In genomic region chr12:14841761-14842160, GRCh38 we compare ENCODE assay signal across 10 cellular contexts. TPM values are rescaled to one million over a fixed set of nuclear protein-coding genes. Genes with fewer than 3 reads are reported as not detected.
A peak's percentile ranks its signal among the peaks of the same experiment; 100 is the strongest.
DNase-seq lines count a peak whose midpoint lies in the region; ATAC-seq and TF ChIP-seq lines count a peak whose summit lies in the region.
"Had no signal": no experiment of that assay in that cellular context is flagged by ENCODE, and none has a peak within 500 bp of the region (broad histone marks: within the 10 kb centered on the region; RNA-seq: fewer than 3 reads in every experiment).

No MANE protein-coding gene starts in this region.

- no TSS peak for BruUV-seq in PC-9 (replicated peaks; lab: Mats Ljungman, UMichigan)

- DNase-seq in PC-9 (peak; percentile 70), fibroblast of gingiva (ENCODE audit: low read depth) (peak; percentile 71), lung (ENCODE audit: low spot score) (peak; percentile 60), aorta (peak; percentile 75 to 85), hippocampal formation (lab: John Stamatoyannopoulos, UW) (no peak), immature natural killer cell (no peak)
- DNase-seq in stimulated activated CD4-positive, alpha-beta T cell treated with anti-CD3 and anti-CD28 coated beads, Interleukin-12 subunit alpha, Interleukin-12 subunit beta, amount 100 ng/mL, for 4 hours: no peak
- DNase-seq: effector memory CD8-positive, alpha-beta T cell; stimulated activated naive CD8-positive, alpha-beta T cell treated with anti-CD3 and anti-CD28 coated beads, Interleukin-15, amount 100 ng/mL, for 72 hours had no signal

- H3K9me3 ChIP-seq in PC-9 (ENCODE audit: insufficient read depth, low read depth) (peaks cover 6% of the 10 kb centered on the region; the same call in 1 of the 2 replicates), lung (ENCODE audit: control insufficient read depth in 2 of 2, insufficient read depth in 1 of 2, low read length in 1 of 2) (no peaks in the 10 kb centered on the region), aorta (ENCODE audit: control insufficient read depth, low read length) (no peaks in the 10 kb centered on the region)

- H3K4me3 Mint-ChIP-seq in immature natural killer cell: no peak overlapping the region
- H3K4me3 Mint-ChIP-seq: effector memory CD8-positive, alpha-beta T cell; stimulated activated naive CD8-positive, alpha-beta T cell treated with anti-CD3 and anti-CD28 coated beads, Interleukin-15, amount 100 ng/mL, for 72 hours had no signal

- peak overlapping the region; percentile 18; the same call in 1 of the 2 replicates for H3K4me2 ChIP-seq in PC-9

- H3F3A ChIP-seq in PC-9 (ENCODE audit: insufficient read depth, low read depth): peaks cover 18% of the 10 kb centered on the region

- intact Hi-C loops in PC-9 (cut with micrococcal nuclease; ENCODE audit: unreplicated experiment): loop anchor here (1.0 to 10.0 kb wide), 3 partner anchors 64 to 607 kb away; no protein-coding TSS in a partner anchor
- intact Hi-C loops in aorta (cut with DNase I): loop anchor here (5.0 to 10.0 kb wide), 6 partner anchors 69 to 683 kb away; partner anchors contain the start of gene RERG (in 1 of the 2)

- H3K27ac Mint-ChIP-seq in immature natural killer cell: no peak overlapping the region
- H3K27ac Mint-ChIP-seq: effector memory CD8-positive, alpha-beta T cell; stimulated activated naive CD8-positive, alpha-beta T cell treated with anti-CD3 and anti-CD28 coated beads, Interleukin-15, amount 100 ng/mL, for 72 hours had no signal

- no peaks in the 10 kb centered on the region for H4K20me1 ChIP-seq in PC-9 (ENCODE audit: insufficient read depth)

- CTCF ChIA-PET in PC-9 (lab: Charles Lee): no interaction called here

- peak overlapping the region; percentile 55 for H3K27ac ChIP-seq in PC-9
- H3K27ac ChIP-seq in lung (ENCODE audit: low read depth in 1 of 2, low read length in 1 of 2): peak overlapping the region; percentile 78 to 93
- peak overlapping the region; percentile 73 to 90 for H3K27ac ChIP-seq in aorta (ENCODE audit: low read depth in 1 of 2, low read length in 2 of 2)

- H3K36me3 ChIP-seq in PC-9 (ENCODE audit: low read depth) (no peaks in the 10 kb centered on the region), lung (ENCODE audit: control insufficient read depth in 2 of 2, insufficient read depth in 2 of 2, low read length in 2 of 2) (peaks cover 0 to 1% of the 10 kb centered on the region in 2 donors), aorta (ENCODE audit: control insufficient read depth in 1 of 2, insufficient read depth in 2 of 2, low read length in 1 of 2) (no peaks in the 10 kb centered on the region)

- H2AFZ ChIP-seq in PC-9: peak overlapping the region; percentile 24; the same call in 1 of the 2 replicates

- H3K4me1 ChIP-seq in PC-9 (replicated peaks; ENCODE audit: insufficient read depth) (peaks cover 48% of the 10 kb centered on the region), lung (ENCODE audit: control insufficient read depth in 2 of 2, insufficient read depth in 2 of 2, low read length in 2 of 2) (peaks cover 6 to 18% of the 10 kb centered on the region in 2 donors), aorta (ENCODE audit: control insufficient read depth in 1 of 2, insufficient read depth in 2 of 2, low read length in 2 of 2) (peaks cover 0 to 3% of the 10 kb centered on the region in 2 donors)

- TF ChIP-seq CTCF in PC-9 (conservative IDR thresholded peaks at IDR 0.05): no peak
- TF ChIP-seq CTCF in lung (IDR thresholded peaks at IDR 0.05; ENCODE audit: control extremely low read depth, extremely low read depth): no peak

- no peaks in the 10 kb centered on the region for H3K27me3 ChIP-seq in PC-9 (ENCODE audit: insufficient read depth, low read depth)
- H3K27me3 ChIP-seq in lung (ENCODE audit: control insufficient read depth, insufficient read depth): no peaks in the 10 kb centered on the region
- no peaks in the 10 kb centered on the region for H3K27me3 ChIP-seq in aorta (ENCODE audit: control insufficient read depth in 1 of 2, insufficient read depth in 2 of 2, low read length in 1 of 2)

- H3K4me3 ChIP-seq in PC-9: 0 out of 2 replicates have a peak overlapping the region, but pooled peaks have one; percentile 2
- no peak overlapping the region for H3K4me3 ChIP-seq in lung
- peak overlapping the region in 1 of 2 donors; percentile 48 for H3K4me3 ChIP-seq in aorta (ENCODE audit: low read length in 2 of 2)
- H3K4me3 ChIP-seq: GM12878 had no signal

- WGBS in lung, 2 donors: 33 to 69% methylated on average over 3 of the region's 3 CpGs
- WGBS in aorta, 2 donors: 4 to 5% methylated on average over 3 of the region's 3 CpGs

- H3K27me3 Mint-ChIP-seq in immature natural killer cell (ENCODE audit: low read depth in 3 of 3): peaks cover 0 to 10% (median 4%) of the 10 kb centered on the region in 3 donors

- no peaks in the 10 kb centered on the region for H3K9me3 Mint-ChIP-seq in immature natural killer cell
- H3K9me3 Mint-ChIP-seq: effector memory CD8-positive, alpha-beta T cell; stimulated activated naive CD8-positive, alpha-beta T cell treated with anti-CD3 and anti-CD28 coated beads, Interleukin-15, amount 100 ng/mL, for 72 hours had no signal

- POLR2A ChIA-PET in PC-9 (lab: Charles Lee; ENCODE audit: unreplicated experiment): interaction anchor here (0.9 kb wide), 1 partner anchor 38 kb away, joined by 7 read pairs; the partner anchor contains the start of genes C12orf60 and WBP11

- no peaks in the 10 kb centered on the region for H3K9me2 ChIP-seq in PC-9 (ENCODE audit: insufficient read depth)

- no peaks in the 10 kb centered on the region for H3K4me1 Mint-ChIP-seq in immature natural killer cell

- H3K36me3 Mint-ChIP-seq in immature natural killer cell: no peaks in the 10 kb centered on the region

- no peaks in the 10 kb centered on the region for H3K79me2 ChIP-seq in PC-9 (ENCODE audit: low read depth)

- ATAC-seq in lung (ENCODE audit: insufficient read depth, low FRiP score) (peak; percentile 48), aorta (ENCODE audit: low FRiP score) (peak; percentile 84)
- ATAC-seq: effector memory CD8-positive, alpha-beta T cell; GM12878; stimulated activated naive CD8-positive, alpha-beta T cell treated with anti-CD3 and anti-CD28 coated beads, Interleukin-15, amount 100 ng/mL, for 72 hours had no signal

RNA-seq across cellular contexts. Expression of gene ART4, which starts 1.6 kb away (rescaled TPM):
- total RNA-seq in PC-9 (2021) (not detected in 2 replicates), lung (1 to 10 TPM; 1.1 to 3.1 TPM), aorta (10 to 100 TPM in 1 of 2 donors, 1 to 10 TPM in 1; 5.6 to 11.6 TPM)
- polyA plus RNA-seq in lung (under 1 TPM; 0.76 to 0.77 TPM), aorta (10 to 100 TPM; 10.5 to 50.8 TPM), immature natural killer cell (not detected)
- total RNA-seq: GM12878 had no signal

RNA-seq across cellular contexts. Expression of gene SMCO3, which starts 27.8 kb away (rescaled TPM):
- total RNA-seq in PC-9 (2021) (not detected in 2 replicates), lung (1 to 10 TPM in 1 of 2 donors, under 1 TPM in 1; 0.80 to 1.3 TPM), aorta (1 to 10 TPM in 1 of 2 donors, under 1 TPM in 1; 0.26 to 1.0 TPM)
- polyA plus RNA-seq in lung (under 1 TPM; 0.27 to 0.61 TPM), aorta (1 to 10 TPM in 1 of 2 donors, under 1 TPM in 1; 0.88 to 3.0 TPM), immature natural killer cell (under 1 TPM in 1 of 3 donors, not detected in 2; 0.10 TPM)
- total RNA-seq: GM12878 had no signal

RNA-seq across cellular contexts. Expression of gene C12orf60, which starts 38.3 kb away (rescaled TPM):
- total RNA-seq in PC-9 (2021) (3.3 and 4.0 TPM in 2 replicates), lung (1 to 10 TPM in 1 of 2 donors, under 1 TPM in 1; 0.55 to 2.4 TPM), aorta (1 to 10 TPM in 1 of 2 donors, under 1 TPM in 1; 0.91 to 1.1 TPM)
- polyA plus RNA-seq in lung (under 1 TPM; 0.71 to 0.87 TPM), aorta (1 to 10 TPM in 1 of 2 donors, under 1 TPM in 1; 0.56 to 1.9 TPM), immature natural killer cell (1 to 10 TPM in 1 of 3 donors, under 1 TPM in 1, not detected in 1; 0.57 to 1.1 TPM)

RNA-seq across cellular contexts. Expression of gene WBP11, which starts 38.5 kb away (rescaled TPM):
- total RNA-seq in PC-9 (2021) (65.8 and 124 TPM in 2 replicates), lung (10 to 100 TPM; 39.5 to 52.8 TPM), aorta (10 to 100 TPM; 43.2 to 44.7 TPM)
- polyA plus RNA-seq in lung (10 to 100 TPM; 14.8 to 21.6 TPM), aorta (10 to 100 TPM; 16.9 TPM), immature natural killer cell (10 to 100 TPM; 27.1 to 73.5 (median 47.5) TPM)

RNA-seq across cellular contexts. Expression of gene MGP, which starts 43.9 kb away (rescaled TPM):
- 79.8 and 89.3 TPM in 2 replicates for total RNA-seq in PC-9 (2021)
- total RNA-seq in lung: 100 to 1,000 TPM; 175 to 592 TPM
- 100 to 1,000 TPM; 193 to 262 TPM for polyA plus RNA-seq in lung
- over 10,000 TPM in 1 of 2 donors, 1,000 to 10,000 TPM in 1; 7,115 to 12,824 TPM for total RNA-seq in aorta
- over 10,000 TPM; 16,275 to 16,848 TPM for polyA plus RNA-seq in aorta
- under 1 TPM in 1 of 3 donors, not detected in 2; 0.51 TPM for polyA plus RNA-seq in immature natural killer cell

Comparison
In these comparisons a context has a peak if more than half of its experiments do, and no peak if none do; other contexts are left out.
1. DNase-seq: peak in PC-9 (2 of 2), fibroblast of gingiva (single experiment), lung (single experiment) and aorta (2 of 2); none in hippocampal formation (0 of 2), immature natural killer cell (0 of 3) and stimulated activated CD4-positive, alpha-beta T cell treated with anti-CD3 and anti-CD28 coated beads, Interleukin-12 subunit alpha, Interleukin-12 subunit beta, amount 100 ng/mL, for 4 hours (single experiment).
2. Peak in every context shown above with its lines, with median percentiles within 50 percentile points of each other: H3K27ac ChIP-seq.